Comparison of ENCODE assay signal across 1 cellular context in the genomic region with DNA sequence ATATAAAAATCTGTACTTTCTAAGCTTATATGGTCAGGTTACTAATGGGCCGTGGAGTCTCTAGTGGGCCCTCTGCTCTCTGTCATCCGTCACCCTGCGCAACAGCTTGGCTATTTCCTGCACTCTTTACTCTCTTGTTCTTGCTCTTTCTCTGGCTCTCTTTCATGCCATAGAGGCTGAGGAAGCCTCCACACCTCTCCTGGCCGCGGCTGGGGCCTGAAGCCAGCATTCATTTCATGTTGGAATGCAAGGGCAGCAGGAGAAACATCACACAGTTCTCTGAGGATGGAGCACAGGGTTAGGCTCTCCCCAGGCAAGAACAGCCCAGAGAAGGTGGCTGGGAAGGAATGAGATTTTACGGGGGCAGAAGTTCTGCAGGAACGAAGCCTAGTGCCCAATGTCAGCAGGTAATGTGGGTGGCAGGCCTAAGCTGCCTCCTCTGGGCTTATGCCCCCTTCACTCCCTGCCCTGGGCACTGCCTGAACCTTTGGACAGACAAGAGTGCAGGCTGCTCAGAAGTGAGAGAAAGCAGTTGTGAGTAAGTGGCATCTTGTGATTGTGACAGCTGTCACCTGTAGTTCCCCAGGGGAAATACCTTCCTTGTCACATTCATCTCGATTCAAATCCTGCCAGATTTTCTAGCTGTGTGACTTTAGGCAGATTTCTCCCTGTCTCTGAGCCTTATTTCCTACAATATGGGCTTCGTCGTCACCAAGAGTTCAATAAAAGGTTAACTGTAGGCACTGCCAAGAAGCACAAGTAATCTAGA.
TF ChIP-seq lines count a peak whose summit lies in the region.

No MANE protein-coding gene starts in this region.

TF ChIP-seq in GM12878, 131 proteins besides CTCF, POLR2A, EP300 and RAD21 (continued from another document and continues in another):
- TF ChIP-seq, protein P1, sequence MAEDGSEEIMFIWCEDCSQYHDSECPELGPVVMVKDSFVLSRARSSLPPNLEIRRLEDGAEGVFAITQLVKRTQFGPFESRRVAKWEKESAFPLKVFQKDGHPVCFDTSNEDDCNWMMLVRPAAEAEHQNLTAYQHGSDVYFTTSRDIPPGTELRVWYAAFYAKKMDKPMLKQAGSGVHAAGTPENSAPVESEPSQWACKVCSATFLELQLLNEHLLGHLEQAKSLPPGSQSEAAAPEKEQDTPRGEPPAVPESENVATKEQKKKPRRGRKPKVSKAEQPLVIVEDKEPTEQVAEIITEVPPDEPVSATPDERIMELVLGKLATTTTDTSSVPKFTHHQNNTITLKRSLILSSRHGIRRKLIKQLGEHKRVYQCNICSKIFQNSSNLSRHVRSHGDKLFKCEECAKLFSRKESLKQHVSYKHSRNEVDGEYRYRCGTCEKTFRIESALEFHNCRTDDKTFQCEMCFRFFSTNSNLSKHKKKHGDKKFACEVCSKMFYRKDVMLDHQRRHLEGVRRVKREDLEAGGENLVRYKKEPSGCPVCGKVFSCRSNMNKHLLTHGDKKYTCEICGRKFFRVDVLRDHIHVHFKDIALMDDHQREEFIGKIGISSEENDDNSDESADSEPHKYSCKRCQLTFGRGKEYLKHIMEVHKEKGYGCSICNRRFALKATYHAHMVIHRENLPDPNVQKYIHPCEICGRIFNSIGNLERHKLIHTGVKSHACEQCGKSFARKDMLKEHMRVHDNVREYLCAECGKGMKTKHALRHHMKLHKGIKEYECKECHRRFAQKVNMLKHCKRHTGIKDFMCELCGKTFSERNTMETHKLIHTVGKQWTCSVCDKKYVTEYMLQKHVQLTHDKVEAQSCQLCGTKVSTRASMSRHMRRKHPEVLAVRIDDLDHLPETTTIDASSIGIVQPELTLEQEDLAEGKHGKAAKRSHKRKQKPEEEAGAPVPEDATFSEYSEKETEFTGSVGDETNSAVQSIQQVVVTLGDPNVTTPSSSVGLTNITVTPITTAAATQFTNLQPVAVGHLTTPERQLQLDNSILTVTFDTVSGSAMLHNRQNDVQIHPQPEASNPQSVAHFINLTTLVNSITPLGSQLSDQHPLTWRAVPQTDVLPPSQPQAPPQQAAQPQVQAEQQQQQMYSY (CRISPR knock-in tag; IDR thresholded peaks at IDR 0.05) = no peak
- no peak for TF ChIP-seq ZNF622 (IDR thresholded peaks at IDR 0.05)
- no peak for TF ChIP-seq MEF2A (IDR thresholded peaks at IDR 0.05; ENCODE audit: insufficient read depth, low read depth, low read length)
- TF ChIP-seq TCF3 (IDR thresholded peaks at IDR 0.05; ENCODE audit: borderline replicate concordance, insufficient read depth, low read depth, low read length) = 0 out of 2 replicates have a peak, but pooled peaks have one; percentile 10
- TF ChIP-seq, protein P2, sequence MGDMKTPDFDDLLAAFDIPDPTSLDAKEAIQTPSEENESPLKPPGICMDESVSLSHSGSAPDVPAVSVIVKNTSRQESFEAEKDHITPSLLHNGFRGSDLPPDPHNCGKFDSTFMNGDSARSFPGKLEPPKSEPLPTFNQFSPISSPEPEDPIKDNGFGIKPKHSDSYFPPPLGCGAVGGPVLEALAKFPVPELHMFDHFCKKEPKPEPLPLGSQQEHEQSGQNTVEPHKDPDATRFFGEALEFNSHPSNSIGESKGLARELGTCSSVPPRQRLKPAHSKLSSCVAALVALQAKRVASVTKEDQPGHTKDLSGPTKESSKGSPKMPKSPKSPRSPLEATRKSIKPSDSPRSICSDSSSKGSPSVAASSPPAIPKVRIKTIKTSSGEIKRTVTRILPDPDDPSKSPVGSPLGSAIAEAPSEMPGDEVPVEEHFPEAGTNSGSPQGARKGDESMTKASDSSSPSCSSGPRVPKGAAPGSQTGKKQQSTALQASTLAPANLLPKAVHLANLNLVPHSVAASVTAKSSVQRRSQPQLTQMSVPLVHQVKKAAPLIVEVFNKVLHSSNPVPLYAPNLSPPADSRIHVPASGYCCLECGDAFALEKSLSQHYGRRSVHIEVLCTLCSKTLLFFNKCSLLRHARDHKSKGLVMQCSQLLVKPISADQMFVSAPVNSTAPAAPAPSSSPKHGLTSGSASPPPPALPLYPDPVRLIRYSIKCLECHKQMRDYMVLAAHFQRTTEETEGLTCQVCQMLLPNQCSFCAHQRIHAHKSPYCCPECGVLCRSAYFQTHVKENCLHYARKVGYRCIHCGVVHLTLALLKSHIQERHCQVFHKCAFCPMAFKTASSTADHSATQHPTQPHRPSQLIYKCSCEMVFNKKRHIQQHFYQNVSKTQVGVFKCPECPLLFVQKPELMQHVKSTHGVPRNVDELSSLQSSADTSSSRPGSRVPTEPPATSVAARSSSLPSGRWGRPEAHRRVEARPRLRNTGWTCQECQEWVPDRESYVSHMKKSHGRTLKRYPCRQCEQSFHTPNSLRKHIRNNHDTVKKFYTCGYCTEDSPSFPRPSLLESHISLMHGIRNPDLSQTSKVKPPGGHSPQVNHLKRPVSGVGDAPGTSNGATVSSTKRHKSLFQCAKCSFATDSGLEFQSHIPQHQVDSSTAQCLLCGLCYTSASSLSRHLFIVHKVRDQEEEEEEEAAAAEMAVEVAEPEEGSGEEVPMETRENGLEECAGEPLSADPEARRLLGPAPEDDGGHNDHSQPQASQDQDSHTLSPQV (IDR thresholded peaks at IDR 0.05) = no peak
- no peak for TF ChIP-seq JUNB (IDR thresholded peaks at IDR 0.05)
- TF ChIP-seq, protein P3, sequence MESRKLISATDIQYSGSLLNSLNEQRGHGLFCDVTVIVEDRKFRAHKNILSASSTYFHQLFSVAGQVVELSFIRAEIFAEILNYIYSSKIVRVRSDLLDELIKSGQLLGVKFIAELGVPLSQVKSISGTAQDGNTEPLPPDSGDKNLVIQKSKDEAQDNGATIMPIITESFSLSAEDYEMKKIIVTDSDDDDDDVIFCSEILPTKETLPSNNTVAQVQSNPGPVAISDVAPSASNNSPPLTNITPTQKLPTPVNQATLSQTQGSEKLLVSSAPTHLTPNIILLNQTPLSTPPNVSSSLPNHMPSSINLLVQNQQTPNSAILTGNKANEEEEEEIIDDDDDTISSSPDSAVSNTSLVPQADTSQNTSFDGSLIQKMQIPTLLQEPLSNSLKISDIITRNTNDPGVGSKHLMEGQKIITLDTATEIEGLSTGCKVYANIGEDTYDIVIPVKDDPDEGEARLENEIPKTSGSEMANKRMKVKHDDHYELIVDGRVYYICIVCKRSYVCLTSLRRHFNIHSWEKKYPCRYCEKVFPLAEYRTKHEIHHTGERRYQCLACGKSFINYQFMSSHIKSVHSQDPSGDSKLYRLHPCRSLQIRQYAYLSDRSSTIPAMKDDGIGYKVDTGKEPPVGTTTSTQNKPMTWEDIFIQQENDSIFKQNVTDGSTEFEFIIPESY (IDR thresholded peaks at IDR 0.05) = no peak
- TF ChIP-seq, protein P4, sequence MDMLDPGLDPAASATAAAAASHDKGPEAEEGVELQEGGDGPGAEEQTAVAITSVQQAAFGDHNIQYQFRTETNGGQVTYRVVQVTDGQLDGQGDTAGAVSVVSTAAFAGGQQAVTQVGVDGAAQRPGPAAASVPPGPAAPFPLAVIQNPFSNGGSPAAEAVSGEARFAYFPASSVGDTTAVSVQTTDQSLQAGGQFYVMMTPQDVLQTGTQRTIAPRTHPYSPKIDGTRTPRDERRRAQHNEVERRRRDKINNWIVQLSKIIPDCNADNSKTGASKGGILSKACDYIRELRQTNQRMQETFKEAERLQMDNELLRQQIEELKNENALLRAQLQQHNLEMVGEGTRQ (IDR thresholded peaks at IDR 0.05; ENCODE audit: borderline replicate concordance, low read depth, low read length) = no peak
- no peak for TF ChIP-seq SMC3 (IDR thresholded peaks at IDR 0.05; ENCODE audit: borderline replicate concordance, low read length)
- TF ChIP-seq EZH2 (IDR thresholded peaks at IDR 0.05; ENCODE audit: borderline replicate concordance, control insufficient read depth, low read depth, low read length) = no peak
- TF ChIP-seq YY1 (IDR thresholded peaks at IDR 0.05; ENCODE audit: low read depth, low read length) = no peak
- TF ChIP-seq ESRRA (IDR thresholded peaks at IDR 0.05; ENCODE audit: low read length) = no peak
- TF ChIP-seq TCF12 (IDR thresholded peaks at IDR 0.05; ENCODE audit: low read depth, low read length) = 0 out of 2 replicates have a peak, but pooled peaks have one; percentile 33
- TF ChIP-seq, protein P5, sequence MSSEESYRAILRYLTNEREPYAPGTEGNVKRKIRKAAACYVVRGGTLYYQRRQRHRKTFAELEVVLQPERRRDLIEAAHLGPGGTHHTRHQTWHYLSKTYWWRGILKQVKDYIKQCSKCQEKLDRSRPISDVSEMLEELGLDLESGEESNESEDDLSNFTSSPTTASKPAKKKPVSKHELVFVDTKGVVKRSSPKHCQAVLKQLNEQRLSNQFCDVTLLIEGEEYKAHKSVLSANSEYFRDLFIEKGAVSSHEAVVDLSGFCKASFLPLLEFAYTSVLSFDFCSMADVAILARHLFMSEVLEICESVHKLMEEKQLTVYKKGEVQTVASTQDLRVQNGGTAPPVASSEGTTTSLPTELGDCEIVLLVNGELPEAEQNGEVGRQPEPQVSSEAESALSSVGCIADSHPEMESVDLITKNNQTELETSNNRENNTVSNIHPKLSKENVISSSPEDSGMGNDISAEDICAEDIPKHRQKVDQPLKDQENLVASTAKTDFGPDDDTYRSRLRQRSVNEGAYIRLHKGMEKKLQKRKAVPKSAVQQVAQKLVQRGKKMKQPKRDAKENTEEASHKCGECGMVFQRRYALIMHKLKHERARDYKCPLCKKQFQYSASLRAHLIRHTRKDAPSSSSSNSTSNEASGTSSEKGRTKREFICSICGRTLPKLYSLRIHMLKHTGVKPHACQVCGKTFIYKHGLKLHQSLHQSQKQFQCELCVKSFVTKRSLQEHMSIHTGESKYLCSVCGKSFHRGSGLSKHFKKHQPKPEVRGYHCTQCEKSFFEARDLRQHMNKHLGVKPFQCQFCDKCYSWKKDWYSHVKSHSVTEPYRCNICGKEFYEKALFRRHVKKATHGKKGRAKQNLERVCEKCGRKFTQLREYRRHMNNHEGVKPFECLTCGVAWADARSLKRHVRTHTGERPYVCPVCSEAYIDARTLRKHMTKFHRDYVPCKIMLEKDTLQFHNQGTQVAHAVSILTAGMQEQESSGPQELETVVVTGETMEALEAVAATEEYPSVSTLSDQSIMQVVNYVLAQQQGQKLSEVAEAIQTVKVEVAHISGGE (CRISPR knock-in tag; IDR thresholded peaks at IDR 0.05) = no peak
- no peak for TF ChIP-seq MYB (IDR thresholded peaks at IDR 0.05; ENCODE audit: borderline replicate concordance, low read depth, low read length)
- no peak for TF ChIP-seq EED (IDR thresholded peaks at IDR 0.05; ENCODE audit: low read depth)
- TF ChIP-seq HDAC2 (IDR thresholded peaks at IDR 0.05) = no peak
- TF ChIP-seq KAT2A (conservative IDR thresholded peaks at IDR 0.05; ENCODE audit: control insufficient read depth, low read depth, low read length) = no peak
- TF ChIP-seq, protein P6, sequence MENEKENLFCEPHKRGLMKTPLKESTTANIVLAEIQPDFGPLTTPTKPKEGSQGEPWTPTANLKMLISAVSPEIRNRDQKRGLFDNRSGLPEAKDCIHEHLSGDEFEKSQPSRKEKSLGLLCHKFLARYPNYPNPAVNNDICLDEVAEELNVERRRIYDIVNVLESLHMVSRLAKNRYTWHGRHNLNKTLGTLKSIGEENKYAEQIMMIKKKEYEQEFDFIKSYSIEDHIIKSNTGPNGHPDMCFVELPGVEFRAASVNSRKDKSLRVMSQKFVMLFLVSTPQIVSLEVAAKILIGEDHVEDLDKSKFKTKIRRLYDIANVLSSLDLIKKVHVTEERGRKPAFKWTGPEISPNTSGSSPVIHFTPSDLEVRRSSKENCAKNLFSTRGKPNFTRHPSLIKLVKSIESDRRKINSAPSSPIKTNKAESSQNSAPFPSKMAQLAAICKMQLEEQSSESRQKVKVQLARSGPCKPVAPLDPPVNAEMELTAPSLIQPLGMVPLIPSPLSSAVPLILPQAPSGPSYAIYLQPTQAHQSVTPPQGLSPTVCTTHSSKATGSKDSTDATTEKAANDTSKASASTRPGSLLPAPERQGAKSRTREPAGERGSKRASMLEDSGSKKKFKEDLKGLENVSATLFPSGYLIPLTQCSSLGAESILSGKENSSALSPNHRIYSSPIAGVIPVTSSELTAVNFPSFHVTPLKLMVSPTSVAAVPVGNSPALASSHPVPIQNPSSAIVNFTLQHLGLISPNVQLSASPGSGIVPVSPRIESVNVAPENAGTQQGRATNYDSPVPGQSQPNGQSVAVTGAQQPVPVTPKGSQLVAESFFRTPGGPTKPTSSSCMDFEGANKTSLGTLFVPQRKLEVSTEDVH (IDR thresholded peaks at IDR 0.05; ENCODE audit: low read depth, partially characterized antibody) = no peak
- TF ChIP-seq, protein P7, sequence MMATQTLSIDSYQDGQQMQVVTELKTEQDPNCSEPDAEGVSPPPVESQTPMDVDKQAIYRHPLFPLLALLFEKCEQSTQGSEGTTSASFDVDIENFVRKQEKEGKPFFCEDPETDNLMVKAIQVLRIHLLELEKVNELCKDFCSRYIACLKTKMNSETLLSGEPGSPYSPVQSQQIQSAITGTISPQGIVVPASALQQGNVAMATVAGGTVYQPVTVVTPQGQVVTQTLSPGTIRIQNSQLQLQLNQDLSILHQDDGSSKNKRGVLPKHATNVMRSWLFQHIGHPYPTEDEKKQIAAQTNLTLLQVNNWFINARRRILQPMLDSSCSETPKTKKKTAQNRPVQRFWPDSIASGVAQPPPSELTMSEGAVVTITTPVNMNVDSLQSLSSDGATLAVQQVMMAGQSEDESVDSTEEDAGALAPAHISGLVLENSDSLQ (IDR thresholded peaks at IDR 0.05) = peak; percentile 78
- TF ChIP-seq SREBF2 (IDR thresholded peaks at IDR 0.05; ENCODE audit: low read length) = no peak
- no peak for TF ChIP-seq SIX5 (IDR thresholded peaks at IDR 0.05; ENCODE audit: low read depth, low read length, severe bottlenecking)
- no peak for TF ChIP-seq SUPT20H (IDR thresholded peaks at IDR 0.05; ENCODE audit: borderline replicate concordance, control insufficient read depth, low read depth, low read length)
- TF ChIP-seq, protein P8, sequence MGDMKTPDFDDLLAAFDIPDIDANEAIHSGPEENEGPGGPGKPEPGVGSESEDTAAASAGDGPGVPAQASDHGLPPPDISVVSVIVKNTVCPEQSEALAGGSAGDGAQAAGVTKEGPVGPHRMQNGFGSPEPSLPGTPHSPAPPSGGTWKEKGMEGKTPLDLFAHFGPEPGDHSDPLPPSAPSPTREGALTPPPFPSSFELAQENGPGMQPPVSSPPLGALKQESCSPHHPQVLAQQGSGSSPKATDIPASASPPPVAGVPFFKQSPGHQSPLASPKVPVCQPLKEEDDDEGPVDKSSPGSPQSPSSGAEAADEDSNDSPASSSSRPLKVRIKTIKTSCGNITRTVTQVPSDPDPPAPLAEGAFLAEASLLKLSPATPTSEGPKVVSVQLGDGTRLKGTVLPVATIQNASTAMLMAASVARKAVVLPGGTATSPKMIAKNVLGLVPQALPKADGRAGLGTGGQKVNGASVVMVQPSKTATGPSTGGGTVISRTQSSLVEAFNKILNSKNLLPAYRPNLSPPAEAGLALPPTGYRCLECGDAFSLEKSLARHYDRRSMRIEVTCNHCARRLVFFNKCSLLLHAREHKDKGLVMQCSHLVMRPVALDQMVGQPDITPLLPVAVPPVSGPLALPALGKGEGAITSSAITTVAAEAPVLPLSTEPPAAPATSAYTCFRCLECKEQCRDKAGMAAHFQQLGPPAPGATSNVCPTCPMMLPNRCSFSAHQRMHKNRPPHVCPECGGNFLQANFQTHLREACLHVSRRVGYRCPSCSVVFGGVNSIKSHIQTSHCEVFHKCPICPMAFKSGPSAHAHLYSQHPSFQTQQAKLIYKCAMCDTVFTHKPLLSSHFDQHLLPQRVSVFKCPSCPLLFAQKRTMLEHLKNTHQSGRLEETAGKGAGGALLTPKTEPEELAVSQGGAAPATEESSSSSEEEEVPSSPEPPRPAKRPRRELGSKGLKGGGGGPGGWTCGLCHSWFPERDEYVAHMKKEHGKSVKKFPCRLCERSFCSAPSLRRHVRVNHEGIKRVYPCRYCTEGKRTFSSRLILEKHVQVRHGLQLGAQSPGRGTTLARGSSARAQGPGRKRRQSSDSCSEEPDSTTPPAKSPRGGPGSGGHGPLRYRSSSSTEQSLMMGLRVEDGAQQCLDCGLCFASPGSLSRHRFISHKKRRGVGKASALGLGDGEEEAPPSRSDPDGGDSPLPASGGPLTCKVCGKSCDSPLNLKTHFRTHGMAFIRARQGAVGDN (IDR thresholded peaks at IDR 0.05) = no peak
